Comparison of ENCODE assay signal across 14 cellular contexts in genomic region chr2:12895017-12895416, GRCh38.
A peak's percentile ranks its signal among the peaks of the same experiment; 100 is the strongest.
DNase-seq lines count a peak whose midpoint lies in the region; ATAC-seq and TF ChIP-seq lines count a peak whose summit lies in the region.
"Had no signal": no experiment of that assay in that cellular context is flagged by ENCODE, and none has a peak within 500 bp of the region (broad histone marks: within the 10 kb centered on the region; RNA-seq: fewer than 3 reads in every experiment).

No MANE protein-coding gene starts in this region.

- POLR2A ChIA-PET in HEK293 (lab: Yijun Ruan, JAX) = no interaction called here

- DNase-seq in NOMO-1 treated with DMSO at 0.1 percent for 48 hours (lab: John Stamatoyannopoulos, UW; ENCODE audit: unreplicated experiment) (peak; percentile 33), NOMO-1 treated with dmso at 0.1 percent for 144 hours (lab: John Stamatoyannopoulos, UW; ENCODE audit: unreplicated experiment) (no peak), NB4 (ENCODE audit: low read depth) (peak; percentile 24), memory B cell (ENCODE audit: low spot score in 2 of 2) (no peak), NCI-H510A treated with DMSO at 0.1 percent for 48 hours (lab: John Stamatoyannopoulos, UW) (no peak), superior temporal gyrus (ENCODE audit: extremely low spot score) (no peak)
- DNase-seq: DMS53, GF-D8, HCEC 1CT had no signal

- H3K27ac ChIP-seq in HEK293 (ENCODE audit: extremely low read depth, low read depth, low read length) = no peak overlapping the region
- H3K27ac ChIP-seq: 22Rv1, HL-60 had no signal

- CTCF ChIA-PET in HEK293 (lab: Yijun Ruan, JAX) = interaction anchor here (0.9 kb wide), 1 partner anchor 1066 kb away, joined by 3 read pairs; no protein-coding TSS in a partner anchor

- peaks cover 3% of the 10 kb centered on the region for H3K27me3 Mint-ChIP-seq in memory B cell

- ATAC-seq in memory B cell (ENCODE audit: low read depth) (peak; percentile 47), HG02938 (IDR thresholded peaks at IDR 0.05; ENCODE audit: unreplicated experiment) (no peak)

- no peaks in the 10 kb centered on the region for H3K9me3 ChIP-seq in HEK293 (ENCODE audit: control insufficient read depth, insufficient read depth, low read depth, low read length)

- TF ChIP-seq CTCF in HEK293 (tag by site-specific recombination; IDR thresholded peaks at IDR 0.05) (no peak), NB4 (IDR thresholded peaks at IDR 0.05; ENCODE audit: low read depth, low read length) (no peak)

- H3K4me1 Mint-ChIP-seq in memory B cell = peaks cover 10% of the 10 kb centered on the region
- H3K4me1 Mint-ChIP-seq: CD14-positive monocyte had no signal

- H3K36me3 Mint-ChIP-seq in memory B cell = peaks cover 9% of the 10 kb centered on the region
- H3K36me3 Mint-ChIP-seq: CD14-positive monocyte had no signal

- H3K27ac Mint-ChIP-seq in memory B cell = no peak overlapping the region
- H3K27ac Mint-ChIP-seq: CD14-positive monocyte had no signal

- H3K4me1 ChIP-seq in HEK293 (ENCODE audit: control insufficient read depth, insufficient read depth, low read length) = no peaks in the 10 kb centered on the region

- peaks cover 14% of the 10 kb centered on the region for H3K9me3 Mint-ChIP-seq in memory B cell

- H3K36me3 ChIP-seq in HEK293 (ENCODE audit: control insufficient read depth in 2 of 2, insufficient read depth in 1 of 2, low read length in 2 of 2) = no peaks in the 10 kb centered on the region

- H3K4me3 ChIP-seq in HEK293 (ENCODE audit: low read depth, low read length) = no peak overlapping the region
- H3K4me3 ChIP-seq in NB4 (ENCODE audit: low read depth, low read length) = no peak overlapping the region

- H3K4me3 Mint-ChIP-seq in memory B cell = no peak overlapping the region
- H3K4me3 Mint-ChIP-seq: CD14-positive monocyte had no signal

- no peak for TF ChIP-seq POLR2A in NB4 (IDR thresholded peaks at IDR 0.05; ENCODE audit: extremely low read depth, insufficient read length)

TF ChIP-seq in HEK293, 187 proteins besides CTCF, POLR2A, EP300 and RAD21:
- no peak for TF ChIP-seq ZNF747 (tag by site-specific recombination; IDR thresholded peaks at IDR 0.05)
- 0 out of 2 replicates have a peak, but pooled peaks have one; percentile 59 for TF ChIP-seq ZNF548 (tag by site-specific recombination; IDR thresholded peaks at IDR 0.05)
- no peak for TF ChIP-seq SCRT2 (tag by site-specific recombination; IDR thresholded peaks at IDR 0.05)
- no peak for TF ChIP-seq ZNF626 (tag by site-specific recombination; IDR thresholded peaks at IDR 0.05)

Comparison
In these comparisons a context has a peak if more than half of its experiments do, and no peak if none do; other contexts are left out.
1. DNase-seq: peak in NOMO-1 treated with DMSO at 0.1 percent for 48 hours (single experiment) and NB4 (single experiment); none in NOMO-1 treated with dmso at 0.1 percent for 144 hours (single experiment), memory B cell (0 of 2), NCI-H510A treated with DMSO at 0.1 percent for 48 hours (single experiment) and superior temporal gyrus (single experiment).